19 cellular contexts compared by ENCODE assay signal in the genomic region with DNA sequence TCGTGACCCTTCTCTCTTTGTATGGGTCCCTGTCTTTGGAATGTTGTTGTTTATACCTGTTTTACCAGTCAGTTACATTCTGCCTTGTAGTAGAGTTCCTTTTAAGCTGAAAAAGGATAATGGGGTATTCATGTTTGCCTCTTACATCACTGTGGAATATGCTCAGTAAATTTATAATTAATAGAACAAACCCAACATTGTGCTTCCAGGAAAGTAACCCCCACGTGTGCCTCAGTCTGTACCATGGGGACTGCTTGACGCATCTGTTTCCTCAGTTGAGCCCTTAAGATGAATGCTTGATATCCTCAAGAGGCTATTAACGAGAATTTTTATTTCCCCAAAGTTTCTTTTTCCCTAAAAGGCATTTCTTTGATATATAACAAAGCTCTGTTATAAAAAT.
"Had no signal": no experiment of that assay in that cellular context is flagged by ENCODE, and none has a peak within 500 bp of the region (broad histone marks: within the 10 kb centered on the region; RNA-seq: fewer than 3 reads in every experiment).

No MANE protein-coding gene starts in this region.

- H3K36me3 ChIP-seq: gastroesophageal sphincter, heart left ventricle, prostate gland, uterus had no signal

- H3K27me3 ChIP-seq: gastroesophageal sphincter, uterus had no signal

- H3K4me1 ChIP-seq: prostate gland had no signal

- H3K27ac ChIP-seq: gastroesophageal sphincter, heart left ventricle, prostate gland, uterus had no signal

- ATAC-seq: activated CD8-positive, alpha-beta T cell treated with anti-CD3 and anti-CD28 coated beads for 36 hours; activated naive CD4-positive, alpha-beta T cell treated with anti-CD3 and anti-CD28 coated beads, Interleukin-2, amount 50 U/mL, for 72 hours; activated T-cell treated with anti-CD3 and anti-CD28 coated beads, Interleukin-2, amount 50 U/mL, for 4 hours; gastroesophageal sphincter; natural killer cell treated with Interleukin-12 subunit alpha and Interleukin-12 subunit beta and Interleukin-15 and Interleukin-18, amount 100 ng/mL, for 72 hours had no signal

- H3K4me3 ChIP-seq: gastroesophageal sphincter, heart left ventricle, prostate gland, uterus had no signal

- H3K4me1 Mint-ChIP-seq: immature natural killer cell, memory B cell had no signal

- H3K9me3 ChIP-seq: gastroesophageal sphincter, heart left ventricle, prostate gland, uterus had no signal

- H3K4me3 Mint-ChIP-seq: activated CD8-positive, alpha-beta T cell treated with anti-CD3 and anti-CD28 coated beads for 36 hours; activated T-cell treated with anti-CD3 and anti-CD28 coated beads, Interleukin-2, amount 50 U/mL, for 4 hours; immature natural killer cell; memory B cell; natural killer cell treated with Interleukin-12 subunit alpha and Interleukin-12 subunit beta and Interleukin-15 and Interleukin-18, amount 100 ng/mL, for 72 hours; type B pancreatic cell had no signal

- H3K27ac Mint-ChIP-seq: activated CD8-positive, alpha-beta T cell treated with anti-CD3 and anti-CD28 coated beads for 36 hours; activated naive CD4-positive, alpha-beta T cell treated with anti-CD3 and anti-CD28 coated beads, Interleukin-2, amount 50 U/mL, for 72 hours; immature natural killer cell; memory B cell; natural killer cell treated with Interleukin-12 subunit alpha and Interleukin-12 subunit beta and Interleukin-15 and Interleukin-18, amount 100 ng/mL, for 72 hours; type B pancreatic cell had no signal

- H3K36me3 Mint-ChIP-seq: activated naive CD4-positive, alpha-beta T cell treated with anti-CD3 and anti-CD28 coated beads, Interleukin-2, amount 50 U/mL, for 72 hours; immature natural killer cell; memory B cell; natural killer cell treated with Interleukin-12 subunit alpha and Interleukin-12 subunit beta and Interleukin-15 and Interleukin-18, amount 100 ng/mL, for 72 hours; type B pancreatic cell had no signal

- H3K9me3 Mint-ChIP-seq: activated CD8-positive, alpha-beta T cell treated with anti-CD3 and anti-CD28 coated beads for 36 hours; activated naive CD4-positive, alpha-beta T cell treated with anti-CD3 and anti-CD28 coated beads, Interleukin-2, amount 50 U/mL, for 72 hours; activated T-cell treated with anti-CD3 and anti-CD28 coated beads, Interleukin-2, amount 50 U/mL, for 4 hours; immature natural killer cell; memory B cell; natural killer cell treated with Interleukin-12 subunit alpha and Interleukin-12 subunit beta and Interleukin-15 and Interleukin-18, amount 100 ng/mL, for 72 hours had no signal

- DNase-seq: activated CD4-positive, alpha-beta T cell treated with anti-CD3 and anti-CD28 coated beads for 1 hour; activated CD4-positive, alpha-beta T cell treated with anti-CD3 and anti-CD28 coated beads, Interleukin-2, amount 50 U/mL, for 1 hour; activated CD8-positive, alpha-beta T cell treated with anti-CD3 and anti-CD28 coated beads for 36 hours; activated naive CD4-positive, alpha-beta T cell; activated T-cell treated with anti-CD3 and anti-CD28 coated beads, Interleukin-2, amount 50 U/mL, for 4 hours; effector memory CD4-positive, alpha-beta T cell; erythroblast; heart left ventricle; immature natural killer cell; kidney; stimulated activated naive CD4-positive, alpha-beta T cell treated with Interleukin-2 at 50 U/mL for 16 hours; T-helper 2 cell; uterus had no signal

- H3K27me3 Mint-ChIP-seq: type B pancreatic cell had no signal
